ENCODE assay signal across 17 cellular contexts in genomic region chr6:41530476-41530875, GRCh38.
"Had no signal": no experiment of that assay in that cellular context is flagged by ENCODE, and none has a peak within 500 bp of the region (broad histone marks: within the 10 kb centered on the region; RNA-seq: fewer than 3 reads in every experiment).

No MANE protein-coding gene starts in this region.

- H3K9me3 Mint-ChIP-seq: dendritic cell treated with granulocyte-macrophage colony-stimulating factor and Interleukin-4, amounts not matched to agents 40 ng/mL and 50 ng/mL, for 4 days; naive thymus-derived CD4-positive, alpha-beta T cell; neural crest cell had no signal

- ATAC-seq: heart left ventricle; naive thymus-derived CD4-positive, alpha-beta T cell had no signal

- H3K36me3 Mint-ChIP-seq: naive thymus-derived CD4-positive, alpha-beta T cell had no signal

- DNase-seq: esophagus squamous epithelium; foreskin fibroblast; heart left ventricle; hippocampal formation; kidney glomerular epithelial cell; naive thymus-derived CD4-positive, alpha-beta T cell; nucleus accumbens; ovary; small intestine; stimulated activated CD4-positive, alpha-beta T cell treated with anti-CD3 and anti-CD28 coated beads, Interleukin-12 subunit alpha, Interleukin-12 subunit beta, amount 100 ng/mL, for 4 hours; stimulated activated naive CD4-positive, alpha-beta T cell; stomach; substantia nigra had no signal

- H3K9me3 ChIP-seq: esophagus squamous epithelium, heart left ventricle, ovary, right atrium auricular region, stomach had no signal

- H3K4me3 ChIP-seq: esophagus squamous epithelium, heart left ventricle, ovary, right atrium auricular region, stomach had no signal

- H3K27ac ChIP-seq: esophagus squamous epithelium, heart left ventricle, ovary, right atrium auricular region, stomach had no signal

- H3K27me3 ChIP-seq: ovary, right atrium auricular region had no signal

- H3K27ac Mint-ChIP-seq: dendritic cell treated with granulocyte-macrophage colony-stimulating factor and Interleukin-4, amounts not matched to agents 40 ng/mL and 50 ng/mL, for 4 days had no signal

- FAIRE-seq: colon, small intestine had no signal

- H3K36me3 ChIP-seq: esophagus squamous epithelium, heart left ventricle, ovary, right atrium auricular region, stomach had no signal

- H3K4me3 Mint-ChIP-seq: dendritic cell treated with granulocyte-macrophage colony-stimulating factor and Interleukin-4, amounts not matched to agents 40 ng/mL and 50 ng/mL, for 4 days; neural crest cell had no signal
